19 cellular contexts compared by ENCODE assay signal in the genomic region with DNA sequence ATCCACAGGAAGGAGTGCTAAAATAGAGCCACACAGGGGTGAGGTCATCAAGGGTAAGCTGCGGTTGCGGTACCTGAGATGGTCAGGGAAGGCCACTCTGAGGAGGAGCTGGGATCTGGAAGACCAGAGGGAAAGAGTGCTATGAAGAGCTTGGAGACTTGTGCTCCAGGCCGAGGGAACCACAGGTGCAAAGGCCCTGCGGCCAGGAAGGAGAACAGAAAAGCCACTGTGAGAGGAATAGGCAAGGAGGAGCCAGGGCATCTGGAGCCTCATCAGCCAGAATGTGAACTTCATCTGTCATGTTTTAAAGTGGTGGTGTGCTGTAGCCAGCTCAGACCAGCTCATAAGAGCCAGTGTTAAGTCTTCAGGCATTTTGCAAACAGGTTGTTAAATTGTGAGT. TPM values are rescaled to one million over a fixed set of nuclear protein-coding genes. Genes with fewer than 3 reads are reported as not detected.
DNase-seq lines count a peak whose midpoint lies in the region; ATAC-seq, FAIRE-seq and TF ChIP-seq lines count a peak whose summit lies in the region.
"Had no signal": no experiment of that assay in that cellular context is flagged by ENCODE, and none has a peak within 500 bp of the region (broad histone marks: within the 10 kb centered on the region; RNA-seq: fewer than 3 reads in every experiment).

No MANE protein-coding gene starts in this region.

- H3K36me3 ChIP-seq in HepG2 (replicated peaks in 1 of 2; ENCODE audit: control insufficient read depth in 1 of 2, insufficient read depth in 2 of 2, low read length in 2 of 2) (no peaks in the 10 kb centered on the region), right lobe of liver (no peaks in the 10 kb centered on the region), psoas muscle (ENCODE audit: insufficient read depth in 1 of 2, low read depth in 1 of 2) (no peaks in the 10 kb centered on the region), Peyer's patch (no peaks in the 10 kb centered on the region)
- H3K36me3 ChIP-seq: BLaER1 had no signal

- CTCF ChIA-PET in HepG2 (lab: Yijun Ruan, JAX; ENCODE audit: low intra/inter-chr PET ratio, low total read pairs), result no interaction called here

- peaks cover 34% of the 10 kb centered on the region for H3K4me1 Mint-ChIP-seq in activated CD4-positive, alpha-beta T cell treated with anti-CD3 and anti-CD28 coated beads, Interleukin-2, amount 10 ng/mL, durations not matched to agents 24 days and 14 days

- no peak for TF ChIP-seq RAD21 in HepG2 (CRISPR knock-in tag; IDR thresholded peaks at IDR 0.05)

- H3K27me3 Mint-ChIP-seq in activated CD4-positive, alpha-beta T cell treated with anti-CD3 and anti-CD28 coated beads, Interleukin-2, amount 10 ng/mL, durations not matched to agents 24 days and 14 days, result no peaks in the 10 kb centered on the region

- H3K4me1 ChIP-seq in HepG2 (ENCODE audit: insufficient read depth, low read length) (peaks cover 40% of the 10 kb centered on the region), right lobe of liver (no peaks in the 10 kb centered on the region), psoas muscle (peaks cover 38% of the 10 kb centered on the region), Peyer's patch (no peaks in the 10 kb centered on the region)
- H3K4me1 ChIP-seq: Caco-2 had no signal

- H3K9me3 Mint-ChIP-seq in activated CD4-positive, alpha-beta T cell treated with anti-CD3 and anti-CD28 coated beads, Interleukin-2, amount 10 ng/mL, durations not matched to agents 24 days and 14 days, result no peaks in the 10 kb centered on the region
- H3K9me3 Mint-ChIP-seq: CD8-positive, alpha-beta memory T cell; GM23338; H9 had no signal

- no peak for ATAC-seq in HepG2
- no peak for ATAC-seq in right lobe of liver
- ATAC-seq in psoas muscle, result no peak
- ATAC-seq: GM23338 had no signal

- BruUV-seq in HepG2 (replicated peaks; lab: Mats Ljungman, UMichigan), result no TSS peak

- H3K79me2 ChIP-seq in HepG2 (ENCODE audit: insufficient read depth, low read length), result no peaks in the 10 kb centered on the region

- POLR2A ChIA-PET in HepG2 (lab: Yijun Ruan, JAX), result no interaction called here

- H3K4me2 ChIP-seq in HepG2 (ENCODE audit: low read depth, low read length), result no peak overlapping the region
- H3K4me2 ChIP-seq: BLaER1, GM23338 had no signal

- TF ChIP-seq POLR2A in HepG2 (IDR thresholded peaks at IDR 0.05; ENCODE audit: insufficient read depth in 1 of 2, low read depth in 2 of 2, low read length in 2 of 2), result no peak
- no peak for TF ChIP-seq POLR2A in right lobe of liver (IDR thresholded peaks at IDR 0.05)
- TF ChIP-seq POLR2A in lower leg skin (IDR thresholded peaks at IDR 0.05), result no peak
- TF ChIP-seq POLR2A in Peyer's patch (IDR thresholded peaks at IDR 0.05), result no peak

- intact Hi-C loops in activated CD4-positive, alpha-beta T cell treated with anti-CD3 and anti-CD28 coated beads, Interleukin-2, amount 10 ng/mL, durations not matched to agents 24 days and 14 days (cut with micrococcal nuclease), result no loop called here
- intact Hi-C loops in HepG2 (cut with micrococcal nuclease; ENCODE audit: unreplicated experiment), result no loop called here
- intact Hi-C loops in right lobe of liver (cut with DNase I), result loop anchor here in 1 of 2 donors (10.0 kb wide), 1 partner anchor 47 kb away; no protein-coding TSS in a partner anchor
- intact Hi-C loops in psoas muscle (cut with DNase I), result no loop called here
- intact Hi-C loops in lower leg skin (cut with DNase I; ENCODE audit: low total_unique reads), result no loop called here

- H3K4me3 ChIP-seq in HepG2 (replicated peaks in 1 of 3; ENCODE audit: insufficient read depth in 1 of 3, low read depth in 2 of 3, low read length in 3 of 3) (no peak overlapping the region), right lobe of liver (no peak overlapping the region), psoas muscle (no peak overlapping the region), lower leg skin (ENCODE audit: low read depth, poor library complexity, severe bottlenecking) (no peak overlapping the region), Peyer's patch (no peak overlapping the region)
- H3K4me3 ChIP-seq: BLaER1, GM23338 had no signal

- no peaks in the 10 kb centered on the region for H4K20me1 ChIP-seq in HepG2 (ENCODE audit: insufficient read depth, low read length)
- H4K20me1 ChIP-seq: BLaER1 had no signal

- H3K27me3 ChIP-seq in HepG2 (ENCODE audit: control insufficient read depth in 1 of 2, insufficient read depth in 2 of 2, low read length in 2 of 2) (peaks cover 4 to 65% of the 10 kb centered on the region in 2 experiments; a peak in 4 of 5 replicates), right lobe of liver (no peaks in the 10 kb centered on the region), psoas muscle (ENCODE audit: insufficient read depth in 3 of 3, low read length in 2 of 3) (no peaks in the 10 kb centered on the region), Peyer's patch (no peaks in the 10 kb centered on the region)

- H3K27ac ChIP-seq in HepG2 (ENCODE audit: extremely low read length, insufficient read depth, low read length) (no peak overlapping the region), right lobe of liver (no peak overlapping the region), psoas muscle (peak overlapping the region; percentile 93), Peyer's patch (peak overlapping the region in 1 of 4 donors; percentile 42)
- H3K27ac ChIP-seq: 22Rv1, BLaER1 had no signal

- H3K4me3 Mint-ChIP-seq in activated CD4-positive, alpha-beta T cell treated with anti-CD3 and anti-CD28 coated beads, Interleukin-2, amount 10 ng/mL, durations not matched to agents 24 days and 14 days, result no peak overlapping the region
- H3K4me3 Mint-ChIP-seq: CD8-positive, alpha-beta memory T cell; GM23338; H9 had no signal

- H2AFZ ChIP-seq in HepG2 (ENCODE audit: low read length), result no peak overlapping the region
- H2AFZ ChIP-seq: GM23338 had no signal

- no peaks in the 10 kb centered on the region for H3K36me3 Mint-ChIP-seq in activated CD4-positive, alpha-beta T cell treated with anti-CD3 and anti-CD28 coated beads, Interleukin-2, amount 10 ng/mL, durations not matched to agents 24 days and 14 days (ENCODE audit: low read depth)
- H3K36me3 Mint-ChIP-seq: CD8-positive, alpha-beta memory T cell had no signal

- peak overlapping the region; percentile 4 for H3K27ac Mint-ChIP-seq in activated CD4-positive, alpha-beta T cell treated with anti-CD3 and anti-CD28 coated beads, Interleukin-2, amount 10 ng/mL, durations not matched to agents 24 days and 14 days
- H3K27ac Mint-ChIP-seq: GM23338 had no signal

- DNase-seq in activated CD4-positive, alpha-beta T cell treated with anti-CD3 and anti-CD28 coated beads, Interleukin-2, amount 10 ng/mL, durations not matched to agents 24 days and 14 days, result no peak
- no peak for DNase-seq in activated CD4-positive, alpha-beta T cell treated with anti-CD3 and anti-CD28 coated beads for 4 hours
- DNase-seq in HepG2 (ENCODE audit: low spot score) (no peak), right lobe of liver (no peak), psoas muscle (peak in 1 of 2 donors; percentile 41), lower leg skin (ENCODE audit: low spot score in 2 of 2) (no peak), Peyer's patch (no peak), inferior parietal cortex (ENCODE audit: extremely low spot score) (no peak)
- DNase-seq: Caco-2; CD8-positive, alpha-beta memory T cell; DND-41; GDM1; H9 had no signal

- in situ Hi-C loops in HepG2 (cut with HindIII; ENCODE audit: extremely low pct_ligation_motif_present, low pct_unique_long_range_greater_than_20kb), result no loop called here

- WGBS in HepG2 (ENCODE audit: low lambda C conversion rate), result 55% methylated on average over 4 of the region's 4 CpGs
- WGBS in right lobe of liver (ENCODE audit: insufficient coverage, low coverage, low lambda C conversion rate, missing lambda C conversion rate), result 83% methylated on average over 4 of the region's 4 CpGs
- WGBS in psoas muscle, 3 donors, result 80 to 89% (median 85%) methylated on average over 4 of the region's 4 CpGs
- WGBS in lower leg skin, 2 donors, result 89 to 92% methylated on average over 4 of the region's 4 CpGs

- H3K9me3 ChIP-seq in HepG2 (ENCODE audit: low read length) (no peaks in the 10 kb centered on the region), right lobe of liver (no peaks in the 10 kb centered on the region), psoas muscle (no peaks in the 10 kb centered on the region), Peyer's patch (no peaks in the 10 kb centered on the region)
- H3K9me3 ChIP-seq: BLaER1, Caco-2 had no signal

- H3K9ac ChIP-seq in HepG2 (ENCODE audit: insufficient read depth, low read depth, low read length), result no peak overlapping the region
- H3K9ac ChIP-seq: BLaER1 had no signal

- FAIRE-seq in HepG2 (lab: Jason Lieb, UNC), result no peak
- FAIRE-seq: GM12892 had no signal

- TF ChIP-seq EP300 in HepG2 (IDR thresholded peaks at IDR 0.05; ENCODE audit: low read depth in 2 of 2, low read length in 2 of 2) (no peak), HepG2 (CRISPR knock-in tag; IDR thresholded peaks at IDR 0.05; ENCODE audit: borderline replicate concordance) (no peak)

- no peak for TF ChIP-seq CTCF in HepG2 (CRISPR knock-in tag; IDR thresholded peaks at IDR 0.05)
- no peak for TF ChIP-seq CTCF in right lobe of liver (IDR thresholded peaks at IDR 0.05)
- no peak for TF ChIP-seq CTCF in psoas muscle (IDR thresholded peaks at IDR 0.05)
- no peak for TF ChIP-seq CTCF in lower leg skin (IDR thresholded peaks at IDR 0.05)
- no peak for TF ChIP-seq CTCF in Peyer's patch (IDR thresholded peaks at IDR 0.05)

RNA-seq across cellular contexts. Expression of a gene that starts 5.5 kb away (rescaled TPM):
- total RNA-seq in activated CD4-positive, alpha-beta T cell treated with anti-CD3 and anti-CD28 coated beads, Interleukin-2, amount 10 ng/mL, durations not matched to agents 24 days and 14 days, result not detected in 2 replicates
- total RNA-seq in HepG2 (2016; rRNA removed; fragmentation: Illumina TruSeq; extraction: Trizol), result 0.11 TPM in 1 of 2 replicates, not detected in the other
- total RNA-seq in HepG2 (2016; cell fraction: cytosol; rRNA removed; fragmentation: Illumina TruSeq; extraction: Trizol; ENCODE audit: low read depth), result not detected in 2 replicates
- total RNA-seq in HepG2 (2016; cell fraction: insoluble cytoplasmic fraction; rRNA removed; fragmentation: Illumina TruSeq; extraction: Trizol), result not detected in 2 replicates
- not detected in 2 replicates for total RNA-seq in HepG2 (2016; cell fraction: membrane; rRNA removed; fragmentation: Illumina TruSeq; extraction: Trizol)
- not detected in 2 replicates for total RNA-seq in HepG2 (2016; cell fraction: nucleus; rRNA removed; fragmentation: Illumina TruSeq; extraction: Trizol)
- 0.13 TPM in 1 of 2 replicates, not detected in the other for polyA plus RNA-seq in HepG2 (2011; rRNA removed)
- polyA plus RNA-seq in HepG2 (2011; cell fraction: cytosol; rRNA removed), result not detected in 2 replicates
- 0.17 TPM in 1 of 2 replicates, not detected in the other for polyA plus RNA-seq in HepG2 (2011; cell fraction: nucleus; rRNA removed)
- polyA plus RNA-seq in HepG2 (2012), result 0.11 TPM in 1 of 2 replicates, not detected in the other
- not detected in 2 replicates for polyA plus RNA-seq in HepG2 (2016; cell fraction: cytosol; fragmentation: Illumina TruSeq; extraction: Trizol; ENCODE audit: low read depth)
- polyA plus RNA-seq in HepG2 (2016; cell fraction: insoluble cytoplasmic fraction; fragmentation: Illumina TruSeq; extraction: Trizol; ENCODE audit: low read depth), result not detected in 2 replicates
- polyA plus RNA-seq in HepG2 (2016; cell fraction: membrane; fragmentation: Illumina TruSeq; extraction: Trizol; ENCODE audit: low read depth), result 0.16 TPM in 1 of 2 replicates, not detected in the other
- polyA plus RNA-seq in HepG2 (2016; cell fraction: nucleus; fragmentation: Illumina TruSeq; extraction: Trizol; ENCODE audit: insufficient read depth, low read depth), result 0.33 TPM in 1 of 2 replicates, not detected in the other
- polyA minus RNA-seq in HepG2 (2011; rRNA and poly(A)+ RNA removed; ENCODE audit: low replicate concordance), result 0.20 TPM in 1 of 2 replicates, not detected in the other
- not detected in 2 replicates for polyA minus RNA-seq in HepG2 (2011; cell fraction: cytosol; rRNA and poly(A)+ RNA removed)
- polyA minus RNA-seq in HepG2 (2011; cell fraction: nucleus; rRNA and poly(A)+ RNA removed), result not detected in 2 replicates
- not detected for total RNA-seq in right lobe of liver
- 1 to 10 TPM in 3 of 4 donors, under 1 TPM in 1; 0.71 to 3.9 (median 2.2) TPM for total RNA-seq in psoas muscle
- under 1 TPM; 0.04 to 0.69 (median 0.61) TPM for polyA plus RNA-seq in psoas muscle
- not detected for total RNA-seq in lower leg skin
- not detected for total RNA-seq in Peyer's patch
- total RNA-seq: A673; Caco-2; CD8-positive, alpha-beta memory T cell; GM23338; H9; HT-29 had no signal
- polyA plus RNA-seq: CD8-positive, alpha-beta memory T cell; GM23338 had no signal

RNA-seq across cellular contexts. Expression of a gene that starts 15.3 kb away (rescaled TPM):
- total RNA-seq in activated CD4-positive, alpha-beta T cell treated with anti-CD3 and anti-CD28 coated beads, Interleukin-2, amount 10 ng/mL, durations not matched to agents 24 days and 14 days, result 21.1 and 21.6 TPM in 2 replicates
- total RNA-seq in HepG2 (2016; rRNA removed; fragmentation: Illumina TruSeq; extraction: Trizol) (0.46 and 0.82 TPM in 2 replicates), right lobe of liver (under 1 TPM; 0.20 to 0.59 (median 0.28) TPM), psoas muscle (100 to 1,000 TPM; 148 to 443 (median 252) TPM), lower leg skin (1 to 10 TPM in 2 of 4 donors, under 1 TPM in 2; 0.46 to 5.4 (median 1.8) TPM), Peyer's patch (10 to 100 TPM in 1 of 4 donors, 1 to 10 TPM in 3; 3.2 to 32.2 (median 5.4) TPM)
- total RNA-seq in HepG2 (2016; cell fraction: cytosol; rRNA removed; fragmentation: Illumina TruSeq; extraction: Trizol; ENCODE audit: low read depth), result 0.26 and 0.40 TPM in 2 replicates
- 0.62 and 0.93 TPM in 2 replicates for total RNA-seq in HepG2 (2016; cell fraction: insoluble cytoplasmic fraction; rRNA removed; fragmentation: Illumina TruSeq; extraction: Trizol)
- total RNA-seq in HepG2 (2016; cell fraction: membrane; rRNA removed; fragmentation: Illumina TruSeq; extraction: Trizol), result 0.37 and 0.83 TPM in 2 replicates
- total RNA-seq in HepG2 (2016; cell fraction: nucleus; rRNA removed; fragmentation: Illumina TruSeq; extraction: Trizol), result 1.1 and 1.3 TPM in 2 replicates
- polyA plus RNA-seq in HepG2 (2011; rRNA removed) (4.1 and 4.5 TPM in 2 replicates), psoas muscle (100 to 1,000 TPM in 2 of 3 donors, 10 to 100 TPM in 1; 41.2 to 460 (median 217) TPM)
- polyA plus RNA-seq in HepG2 (2011; cell fraction: cytosol; rRNA removed), result 4.5 and 6.1 TPM in 2 replicates
- polyA plus RNA-seq in HepG2 (2011; cell fraction: nucleus; rRNA removed), result 9.6 and 13.9 TPM in 2 replicates
- polyA plus RNA-seq in HepG2 (2012), result 0.48 and 0.80 TPM in 2 replicates
- 0.21 and 0.37 TPM in 2 replicates for polyA plus RNA-seq in HepG2 (2016; cell fraction: cytosol; fragmentation: Illumina TruSeq; extraction: Trizol; ENCODE audit: low read depth)
- 0.58 and 0.71 TPM in 2 replicates for polyA plus RNA-seq in HepG2 (2016; cell fraction: insoluble cytoplasmic fraction; fragmentation: Illumina TruSeq; extraction: Trizol; ENCODE audit: low read depth)
- polyA plus RNA-seq in HepG2 (2016; cell fraction: membrane; fragmentation: Illumina TruSeq; extraction: Trizol; ENCODE audit: low read depth), result 0.35 and 0.43 TPM in 2 replicates
- polyA plus RNA-seq in HepG2 (2016; cell fraction: nucleus; fragmentation: Illumina TruSeq; extraction: Trizol; ENCODE audit: insufficient read depth, low read depth), result 1.0 and 1.6 TPM in 2 replicates
- polyA minus RNA-seq in HepG2 (2011; rRNA and poly(A)+ RNA removed; ENCODE audit: low replicate concordance), result 14.4 TPM in 1 of 2 replicates, not detected in the other
- 3.1 and 3.4 TPM in 2 replicates for polyA minus RNA-seq in HepG2 (2011; cell fraction: cytosol; rRNA and poly(A)+ RNA removed)
- polyA minus RNA-seq in HepG2 (2011; cell fraction: nucleus; rRNA and poly(A)+ RNA removed), result 3.7 and 6.6 TPM in 2 replicates
- total RNA-seq: A673, Caco-2 had no signal

RNA-seq across cellular contexts. Expression of a gene that starts 34.5 kb away (rescaled TPM):
- 1.3 and 1.7 TPM in 2 replicates for total RNA-seq in activated CD4-positive, alpha-beta T cell treated with anti-CD3 and anti-CD28 coated beads, Interleukin-2, amount 10 ng/mL, durations not matched to agents 24 days and 14 days
- total RNA-seq in HepG2 (2016; rRNA removed; fragmentation: Illumina TruSeq; extraction: Trizol), result 2.2 and 2.4 TPM in 2 replicates
- 0.30 and 0.44 TPM in 2 replicates for total RNA-seq in HepG2 (2016; cell fraction: cytosol; rRNA removed; fragmentation: Illumina TruSeq; extraction: Trizol; ENCODE audit: low read depth)
- 1.8 and 1.9 TPM in 2 replicates for total RNA-seq in HepG2 (2016; cell fraction: insoluble cytoplasmic fraction; rRNA removed; fragmentation: Illumina TruSeq; extraction: Trizol)
- 1.2 and 1.4 TPM in 2 replicates for total RNA-seq in HepG2 (2016; cell fraction: membrane; rRNA removed; fragmentation: Illumina TruSeq; extraction: Trizol)
- total RNA-seq in HepG2 (2016; cell fraction: nucleus; rRNA removed; fragmentation: Illumina TruSeq; extraction: Trizol), result 2.6 and 3.1 TPM in 2 replicates
- 2.4 and 3.0 TPM in 2 replicates for polyA plus RNA-seq in HepG2 (2011; rRNA removed)
- polyA plus RNA-seq in HepG2 (2011; cell fraction: cytosol; rRNA removed), result 2.3 and 2.6 TPM in 2 replicates
- 3.9 and 4.1 TPM in 2 replicates for polyA plus RNA-seq in HepG2 (2011; cell fraction: nucleus; rRNA removed)
- 1.4 and 1.9 TPM in 2 replicates for polyA plus RNA-seq in HepG2 (2012)
- 0.21 and 0.70 TPM in 2 replicates for polyA plus RNA-seq in HepG2 (2016; cell fraction: cytosol; fragmentation: Illumina TruSeq; extraction: Trizol; ENCODE audit: low read depth)
- 2.0 and 2.3 TPM in 2 replicates for polyA plus RNA-seq in HepG2 (2016; cell fraction: insoluble cytoplasmic fraction; fragmentation: Illumina TruSeq; extraction: Trizol; ENCODE audit: low read depth)
- polyA plus RNA-seq in HepG2 (2016; cell fraction: membrane; fragmentation: Illumina TruSeq; extraction: Trizol; ENCODE audit: low read depth), result 0.58 and 1.0 TPM in 2 replicates
- 2.1 and 2.3 TPM in 2 replicates for polyA plus RNA-seq in HepG2 (2016; cell fraction: nucleus; fragmentation: Illumina TruSeq; extraction: Trizol; ENCODE audit: insufficient read depth, low read depth)
- polyA minus RNA-seq in HepG2 (2011; rRNA and poly(A)+ RNA removed; ENCODE audit: low replicate concordance), result 0.49 and 8.2 TPM in 2 replicates
- polyA minus RNA-seq in HepG2 (2011; cell fraction: cytosol; rRNA and poly(A)+ RNA removed), result 3.3 and 4.7 TPM in 2 replicates
- 10.0 and 11.3 TPM in 2 replicates for polyA minus RNA-seq in HepG2 (2011; cell fraction: nucleus; rRNA and poly(A)+ RNA removed)
- total RNA-seq in right lobe of liver, result 1 to 10 TPM in 2 of 6 experiments, under 1 TPM in 4; 0.59 to 3.7 (median 0.85) TPM
- under 1 TPM; 0.06 to 0.15 (median 0.10) TPM for total RNA-seq in psoas muscle
- polyA plus RNA-seq in psoas muscle, result under 1 TPM; 0.04 to 0.96 (median 0.09) TPM
- 10 to 100 TPM; 12.6 to 25.0 (median 21.5) TPM for total RNA-seq in lower leg skin
- total RNA-seq in Peyer's patch, result 1 to 10 TPM in 3 of 4 donors, not detected in 1; 3.4 to 4.9 (median 3.6) TPM
